ENCODE assay signal across 8 cellular contexts in the genomic region with DNA sequence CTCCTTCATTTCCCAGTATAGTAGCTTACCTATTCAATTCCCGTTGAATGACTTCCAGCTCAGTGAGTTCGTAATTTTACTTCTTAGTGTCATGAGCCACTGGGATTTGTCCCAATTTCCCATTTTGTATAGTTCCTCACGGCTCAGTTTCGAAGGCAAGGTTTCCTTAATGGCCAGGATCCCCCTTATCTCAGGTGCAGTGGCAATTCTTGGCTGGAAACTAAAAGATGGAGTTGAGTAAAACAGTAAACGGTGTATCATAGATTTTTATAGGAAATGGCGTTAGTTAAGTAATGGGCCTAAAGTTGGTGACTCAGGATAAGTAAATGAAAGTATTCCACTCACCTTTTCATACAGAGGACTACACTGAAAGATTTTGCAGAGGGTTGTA. TPM values are rescaled to one million over a fixed set of nuclear protein-coding genes. Genes with fewer than 3 reads are reported as not detected.
DNase-seq lines count a peak whose midpoint lies in the region; ATAC-seq, FAIRE-seq and TF ChIP-seq lines count a peak whose summit lies in the region.

No MANE protein-coding gene starts in this region.

- no peak for ATAC-seq in body of pancreas
- no peak for ATAC-seq in memory B cell (ENCODE audit: low read depth)
- no peak for ATAC-seq in GM18517 (IDR thresholded peaks at IDR 0.05; ENCODE audit: unreplicated experiment)

- H3K27me3 Mint-ChIP-seq in memory B cell = no peaks in the 10 kb centered on the region

- FAIRE-seq in urothelium cell line (lab: Jason Lieb, UNC) = no peak

- peak overlapping the region; percentile 83 for H3K27ac Mint-ChIP-seq in memory B cell

- H3K4me3 Mint-ChIP-seq in memory B cell = peak overlapping the region; percentile 87

- H3K27me3 ChIP-seq in cardiac muscle cell = no peaks in the 10 kb centered on the region
- no peaks in the 10 kb centered on the region for H3K27me3 ChIP-seq in body of pancreas

- no peaks in the 10 kb centered on the region for H3K9me3 Mint-ChIP-seq in memory B cell

- H3K4me1 ChIP-seq in cardiac muscle cell (ENCODE audit: low read depth) = peaks cover 7% of the 10 kb centered on the region
- H3K4me1 ChIP-seq in body of pancreas = peaks cover 28% of the 10 kb centered on the region
- H3K4me1 ChIP-seq in urinary bladder (ENCODE audit: insufficient read depth) = peaks cover 4% of the 10 kb centered on the region

- H3K9me3 ChIP-seq in cardiac muscle cell (ENCODE audit: low read depth) = no peaks in the 10 kb centered on the region
- H3K9me3 ChIP-seq in body of pancreas = no peaks in the 10 kb centered on the region

- 37 to 42% methylated on average over 6 of the region's 6 CpGs for WGBS in body of pancreas, 2 donors
- WGBS in urinary bladder = 48% methylated on average over 6 of the region's 6 CpGs

- no peak for DNase-seq in cardiac muscle cell (ENCODE audit: low read depth in 1 of 2, low spot score in 1 of 2)
- DNase-seq in cardiac septum (ENCODE audit: low spot score) = no peak
- no peak for DNase-seq in body of pancreas
- DNase-seq in memory B cell (ENCODE audit: low spot score in 2 of 2) = no peak
- no peak for DNase-seq in urothelium cell line (ENCODE audit: low spot score)
- no peak for DNase-seq in DMS79 (lab: John Stamatoyannopoulos, UW)

- H3K36me3 ChIP-seq in cardiac muscle cell = peaks cover 18% of the 10 kb centered on the region
- peaks cover 0 to 14% of the 10 kb centered on the region in 2 donors for H3K36me3 ChIP-seq in body of pancreas (replicated peaks in 1 of 2; ENCODE audit: insufficient read depth in 1 of 2, low read depth in 2 of 2)
- H3K36me3 ChIP-seq in urinary bladder (ENCODE audit: insufficient read depth) = peaks cover 3% of the 10 kb centered on the region

- no peak for TF ChIP-seq CTCF in cardiac muscle cell (IDR thresholded peaks at IDR 0.05; ENCODE audit: low read depth, low read length)
- TF ChIP-seq CTCF in body of pancreas (IDR thresholded peaks at IDR 0.05) = no peak

- intact Hi-C loops in cardiac septum (cut with DNase I) = no loop called here
- intact Hi-C loops in body of pancreas (cut with DNase I) = no loop called here

- TF ChIP-seq POLR2A in body of pancreas (IDR thresholded peaks at IDR 0.05) = no peak

- H3K27ac ChIP-seq in cardiac muscle cell (no peak overlapping the region), body of pancreas (peak overlapping the region; percentile 57 to 81 (median 70)), urinary bladder (ENCODE audit: low read depth) (peak overlapping the region; percentile 59)

- peaks cover 16% of the 10 kb centered on the region for H3K36me3 Mint-ChIP-seq in memory B cell

- H3K4me3 ChIP-seq in cardiac muscle cell (peak overlapping the region; percentile 82), body of pancreas (no peak overlapping the region), urinary bladder (ENCODE audit: low read depth, low read length) (peak overlapping the region; percentile 31)

- peaks cover 15% of the 10 kb centered on the region for H3K4me1 Mint-ChIP-seq in memory B cell

RNA-seq across cellular contexts. Expression of a gene that starts 0.5 kb away (rescaled TPM):
- total RNA-seq in cardiac muscle cell (3.9 and 7.7 TPM in 2 replicates), cardiac septum (10.1 TPM), body of pancreas (1 to 10 TPM; 1.6 to 4.4 TPM), urinary bladder (13.9 TPM)
- polyA plus RNA-seq in cardiac muscle cell (4.9 and 7.5 TPM in 2 replicates), urinary bladder (2.4 TPM)

RNA-seq across cellular contexts. Expression of a gene that starts 9.5 kb away (rescaled TPM):
- total RNA-seq in cardiac muscle cell = 907 and 984 TPM in 2 replicates
- 845 and 927 TPM in 2 replicates for polyA plus RNA-seq in cardiac muscle cell
- 563 TPM for total RNA-seq in cardiac septum
- 100 to 1,000 TPM; 156 to 462 TPM for total RNA-seq in body of pancreas
- 1,028 TPM for total RNA-seq in urinary bladder
- polyA plus RNA-seq in urinary bladder = 1,260 TPM

Comparison
In these comparisons a context has a peak if more than half of its experiments do, and no peak if none do; other contexts are left out.
1. H3K4me3 ChIP-seq: peak in cardiac muscle cell (single experiment) and urinary bladder (single experiment); none in body of pancreas (0 of 2).